In the genomic region with DNA sequence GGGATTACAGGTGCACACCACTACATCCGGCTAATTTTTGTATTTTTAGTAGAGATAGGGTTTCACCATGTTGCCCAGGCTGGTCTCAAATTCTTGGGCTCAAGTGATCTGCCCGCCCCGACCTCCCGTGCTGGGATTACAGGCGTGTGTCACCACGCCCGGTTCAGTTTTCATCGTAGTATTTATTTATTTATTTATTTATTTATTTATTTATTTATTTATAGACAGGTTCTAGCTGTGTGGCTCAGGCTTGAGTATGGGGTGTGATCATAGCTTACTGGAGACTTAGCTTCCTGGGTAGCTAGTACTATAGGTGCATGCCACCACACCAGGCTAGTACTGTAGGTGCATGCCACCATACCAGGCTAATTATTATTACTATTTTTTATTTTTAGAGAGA, we compare ENCODE assay signal across 6 cellular contexts.
"Had no signal": no experiment of that assay in that cellular context is flagged by ENCODE, and none has a peak within 500 bp of the region (broad histone marks: within the 10 kb centered on the region; RNA-seq: fewer than 3 reads in every experiment).

No MANE protein-coding gene starts in this region.

- H3K4me3 Mint-ChIP-seq: GM23338, H9, HFFc6, IgD-negative memory B cell had no signal

- H3K36me3 Mint-ChIP-seq: IgD-negative memory B cell had no signal

- H3K4me1 Mint-ChIP-seq: IgD-negative memory B cell had no signal

- H3K4me3 ChIP-seq: GM23338 had no signal

- H3K9me3 Mint-ChIP-seq: GM23338, H9, HFFc6 had no signal

- H3K27ac ChIP-seq: HL-60, KMS-11 had no signal

- H3K27ac Mint-ChIP-seq: GM23338, H9, HFFc6, IgD-negative memory B cell had no signal
